3 cellular contexts compared by ENCODE assay signal in the genomic region with DNA sequence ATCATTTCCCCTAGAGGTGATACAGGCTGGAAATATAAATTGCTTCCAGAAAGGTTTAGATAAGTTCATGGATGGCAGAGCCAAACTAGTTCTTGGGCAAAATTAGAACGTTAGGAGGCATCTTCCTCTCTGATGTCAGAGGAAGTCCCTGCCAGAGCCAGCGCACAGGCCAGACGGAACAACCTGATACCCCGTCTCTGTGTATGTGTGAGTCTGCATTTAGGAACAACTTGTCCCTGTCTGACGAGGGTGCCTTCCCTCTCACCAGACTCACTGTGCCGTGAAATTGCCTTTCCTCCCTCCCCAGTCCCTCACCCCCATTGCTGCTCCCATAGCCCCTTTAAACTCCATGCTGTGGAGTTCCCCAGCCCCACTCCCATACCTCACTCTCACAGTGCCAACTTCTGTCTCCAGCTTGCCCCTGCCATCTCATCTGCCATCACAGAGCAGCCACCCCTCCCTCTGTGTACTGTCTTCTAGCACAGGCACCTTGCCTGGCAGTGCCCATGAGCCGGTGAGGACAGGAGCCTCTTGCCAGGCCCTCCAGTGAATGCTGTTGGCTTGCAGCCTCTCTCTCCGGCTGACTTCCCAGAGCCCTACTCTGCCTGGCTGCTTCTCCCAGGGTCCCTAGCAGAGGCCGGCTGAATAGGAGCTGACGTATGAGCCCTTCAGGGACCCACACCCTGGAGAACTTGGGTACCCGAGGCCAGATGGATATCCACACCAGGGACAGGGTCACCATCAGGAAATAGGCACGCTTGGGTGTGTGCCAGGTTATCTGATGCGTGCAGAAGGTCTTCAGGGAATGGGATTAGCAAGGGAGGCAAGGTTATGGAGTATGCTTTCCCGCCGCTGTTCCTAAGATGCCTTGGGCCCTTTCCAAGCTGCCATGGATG.
TF ChIP-seq lines count a peak whose summit lies in the region.

No MANE protein-coding gene starts in this region.

TF ChIP-seq in SK-N-SH, 30 proteins besides CTCF, POLR2A, EP300 and RAD21:
- peak; percentile 53; the same call in 1 of the 2 replicates for TF ChIP-seq GATA2 (CRISPR knock-in tag; IDR thresholded peaks at IDR 0.05)
- TF ChIP-seq SIN3A (IDR thresholded peaks at IDR 0.05; ENCODE audit: borderline replicate concordance, low read depth, low read length) = no peak
- TF ChIP-seq, protein P1, sequence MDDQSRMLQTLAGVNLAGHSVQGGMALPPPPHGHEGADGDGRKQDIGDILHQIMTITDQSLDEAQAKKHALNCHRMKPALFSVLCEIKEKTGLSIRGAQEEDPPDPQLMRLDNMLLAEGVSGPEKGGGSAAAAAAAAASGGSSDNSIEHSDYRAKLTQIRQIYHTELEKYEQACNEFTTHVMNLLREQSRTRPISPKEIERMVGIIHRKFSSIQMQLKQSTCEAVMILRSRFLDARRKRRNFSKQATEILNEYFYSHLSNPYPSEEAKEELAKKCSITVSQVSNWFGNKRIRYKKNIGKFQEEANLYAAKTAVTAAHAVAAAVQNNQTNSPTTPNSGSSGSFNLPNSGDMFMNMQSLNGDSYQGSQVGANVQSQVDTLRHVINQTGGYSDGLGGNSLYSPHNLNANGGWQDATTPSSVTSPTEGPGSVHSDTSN (IDR thresholded peaks at IDR 0.05) = no peak
- no peak for TF ChIP-seq MXI1 (IDR thresholded peaks at IDR 0.05; ENCODE audit: low read depth, low read length)
- TF ChIP-seq TCF12 (IDR thresholded peaks at IDR 0.05) = no peak
- TF ChIP-seq TEAD4 (IDR thresholded peaks at IDR 0.05; ENCODE audit: borderline replicate concordance, insufficient read depth) = no peak

TF ChIP-seq in SK-N-SH treated with all-trans-retinoic acid at 6 μM for 48 hours, 23 proteins besides CTCF, POLR2A, EP300 and RAD21:
- TF ChIP-seq SNAI2 (CRISPR knock-in tag; IDR thresholded peaks at IDR 0.05) = no peak
- TF ChIP-seq, protein P2, sequence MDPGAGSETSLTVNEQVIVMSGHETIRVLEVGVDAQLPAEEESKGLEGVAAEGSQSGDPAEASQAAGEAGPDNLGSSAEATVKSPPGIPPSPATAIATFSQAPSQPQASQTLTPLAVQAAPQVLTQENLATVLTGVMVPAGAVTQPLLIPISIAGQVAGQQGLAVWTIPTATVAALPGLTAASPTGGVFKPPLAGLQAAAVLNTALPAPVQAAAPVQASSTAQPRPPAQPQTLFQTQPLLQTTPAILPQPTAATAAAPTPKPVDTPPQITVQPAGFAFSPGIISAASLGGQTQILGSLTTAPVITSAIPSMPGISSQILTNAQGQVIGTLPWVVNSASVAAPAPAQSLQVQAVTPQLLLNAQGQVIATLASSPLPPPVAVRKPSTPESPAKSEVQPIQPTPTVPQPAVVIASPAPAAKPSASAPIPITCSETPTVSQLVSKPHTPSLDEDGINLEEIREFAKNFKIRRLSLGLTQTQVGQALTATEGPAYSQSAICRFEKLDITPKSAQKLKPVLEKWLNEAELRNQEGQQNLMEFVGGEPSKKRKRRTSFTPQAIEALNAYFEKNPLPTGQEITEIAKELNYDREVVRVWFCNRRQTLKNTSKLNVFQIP (CRISPR knock-in tag; IDR thresholded peaks at IDR 0.05; ENCODE audit: borderline replicate concordance, low read depth) = no peak
- no peak for TF ChIP-seq GLIS3 (CRISPR knock-in tag; IDR thresholded peaks at IDR 0.05)
- no peak for TF ChIP-seq PPARA (CRISPR knock-in tag; IDR thresholded peaks at IDR 0.05; ENCODE audit: borderline replicate concordance)
- no peak for TF ChIP-seq TCF4 (CRISPR knock-in tag; IDR thresholded peaks at IDR 0.05; ENCODE audit: borderline replicate concordance)
- TF ChIP-seq ZFP3 (CRISPR knock-in tag; IDR thresholded peaks at IDR 0.05) = no peak
- no peak for TF ChIP-seq ARNTL (CRISPR knock-in tag; IDR thresholded peaks at IDR 0.05; ENCODE audit: borderline replicate concordance, low read depth)
- TF ChIP-seq BACH2 (CRISPR knock-in tag; IDR thresholded peaks at IDR 0.05; ENCODE audit: borderline replicate concordance) = no peak
- no peak for TF ChIP-seq RARB (CRISPR knock-in tag; IDR thresholded peaks at IDR 0.05)
- no peak for TF ChIP-seq OSR1 (CRISPR knock-in tag; IDR thresholded peaks at IDR 0.05)
- TF ChIP-seq ZNF565 (CRISPR knock-in tag; conservative IDR thresholded peaks at IDR 0.05; ENCODE audit: low read depth) = no peak
- no peak for TF ChIP-seq ZFP30 (CRISPR knock-in tag; IDR thresholded peaks at IDR 0.05)
- no peak for TF ChIP-seq TOX (CRISPR knock-in tag; IDR thresholded peaks at IDR 0.05; ENCODE audit: borderline replicate concordance)
- no peak for TF ChIP-seq ZC3H10 (CRISPR knock-in tag; IDR thresholded peaks at IDR 0.05)
- no peak for TF ChIP-seq ZNF8 (CRISPR knock-in tag; IDR thresholded peaks at IDR 0.05)
TF ChIP-seq in SK-N-SH treated with all-trans-retinoic acid at 6 μM for 48 hours: peak in this region for 0.

TF ChIP-seq in K562, 482 proteins besides CTCF, POLR2A, EP300 and RAD21:
- TF ChIP-seq NFIC (IDR thresholded peaks at IDR 0.05) (peak; percentile 75; the same call in 1 of the 2 replicates), ZNF347 (CRISPR knock-in tag; IDR thresholded peaks at IDR 0.05; ENCODE audit: low read depth) (no peak)
